Comparison of ENCODE assay signal across 1 cellular context in the genomic region with DNA sequence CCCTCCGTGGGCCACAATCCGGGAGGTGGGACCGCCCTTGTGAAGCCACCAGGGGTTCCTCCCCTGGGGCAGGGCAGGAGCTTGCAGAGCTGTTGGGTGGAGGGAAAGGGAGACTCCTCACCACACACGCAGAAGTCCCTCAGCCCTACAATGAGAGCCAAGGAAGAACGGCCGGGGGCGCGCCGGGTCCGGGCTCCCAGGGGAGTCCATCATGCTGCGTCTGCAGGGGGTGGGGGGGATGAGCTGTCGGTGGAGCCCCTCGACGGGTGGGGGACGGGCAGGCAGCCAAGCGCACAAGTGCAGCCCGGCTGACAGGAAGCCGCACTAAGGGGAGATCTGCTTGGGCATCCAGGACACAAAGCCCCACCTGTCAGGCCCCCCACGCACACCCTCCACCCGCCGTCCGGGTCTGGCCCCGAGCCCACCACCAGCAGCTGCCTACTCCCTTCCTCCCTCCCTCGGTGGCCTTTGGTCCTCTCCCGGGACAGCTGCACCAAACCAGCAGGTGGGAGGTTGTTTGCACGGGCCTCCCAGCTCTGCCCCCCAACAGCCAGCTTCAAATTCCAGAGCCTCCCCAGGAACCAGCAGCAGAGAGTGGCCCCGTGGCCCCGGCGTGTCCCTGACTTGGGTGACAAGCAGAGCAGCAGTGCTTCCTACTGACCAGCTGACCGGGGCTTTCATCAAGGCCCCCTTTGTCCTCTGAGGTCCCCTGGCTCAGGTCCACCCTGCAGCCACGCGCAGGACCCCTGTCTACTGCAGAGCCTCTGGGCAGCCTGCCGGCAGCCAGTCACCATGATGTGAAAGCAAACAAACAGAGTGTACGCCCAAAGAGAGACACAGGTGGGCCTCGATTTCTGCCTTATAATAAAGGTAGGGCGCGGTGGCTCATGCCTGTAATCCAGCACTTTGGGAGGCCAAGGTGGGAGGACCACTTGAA.
A peak's percentile ranks its signal among the peaks of the same experiment; 100 is the strongest.
TF ChIP-seq lines count a peak whose summit lies in the region.

No MANE protein-coding gene starts in this region.

TF ChIP-seq in HepG2, 621 proteins besides CTCF, POLR2A, EP300 and RAD21 (continued from another document and continues in another):
- TF ChIP-seq, protein P1, sequence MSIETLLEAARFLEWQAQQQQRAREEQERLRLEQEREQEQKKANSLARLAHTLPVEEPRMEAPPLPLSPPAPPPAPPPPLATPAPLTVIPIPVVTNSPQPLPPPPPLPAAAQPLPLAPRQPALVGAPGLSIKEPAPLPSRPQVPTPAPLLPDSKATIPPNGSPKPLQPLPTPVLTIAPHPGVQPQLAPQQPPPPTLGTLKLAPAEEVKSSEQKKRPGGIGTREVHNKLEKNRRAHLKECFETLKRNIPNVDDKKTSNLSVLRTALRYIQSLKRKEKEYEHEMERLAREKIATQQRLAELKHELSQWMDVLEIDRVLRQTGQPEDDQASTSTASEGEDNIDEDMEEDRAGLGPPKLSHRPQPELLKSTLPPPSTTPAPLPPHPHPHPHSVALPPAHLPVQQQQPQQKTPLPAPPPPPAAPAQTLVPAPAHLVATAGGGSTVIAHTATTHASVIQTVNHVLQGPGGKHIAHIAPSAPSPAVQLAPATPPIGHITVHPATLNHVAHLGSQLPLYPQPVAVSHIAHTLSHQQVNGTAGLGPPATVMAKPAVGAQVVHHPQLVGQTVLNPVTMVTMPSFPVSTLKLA (IDR thresholded peaks at IDR 0.05) = 0 out of 2 replicates have a peak, but pooled peaks have one; percentile 3
- TF ChIP-seq ZNF180 (CRISPR knock-in tag; IDR thresholded peaks at IDR 0.05; ENCODE audit: borderline replicate concordance, low read depth) = 0 out of 2 replicates have a peak, but pooled peaks have one; percentile 26
- TF ChIP-seq TARDBP (CRISPR knock-in tag; IDR thresholded peaks at IDR 0.05) = peak; percentile 61; the same call in 1 of the 2 replicates
- peak; percentile 43; the same call in 1 of the 2 replicates for TF ChIP-seq THAP7 (CRISPR knock-in tag; IDR thresholded peaks at IDR 0.05)
- TF ChIP-seq, protein P2, sequence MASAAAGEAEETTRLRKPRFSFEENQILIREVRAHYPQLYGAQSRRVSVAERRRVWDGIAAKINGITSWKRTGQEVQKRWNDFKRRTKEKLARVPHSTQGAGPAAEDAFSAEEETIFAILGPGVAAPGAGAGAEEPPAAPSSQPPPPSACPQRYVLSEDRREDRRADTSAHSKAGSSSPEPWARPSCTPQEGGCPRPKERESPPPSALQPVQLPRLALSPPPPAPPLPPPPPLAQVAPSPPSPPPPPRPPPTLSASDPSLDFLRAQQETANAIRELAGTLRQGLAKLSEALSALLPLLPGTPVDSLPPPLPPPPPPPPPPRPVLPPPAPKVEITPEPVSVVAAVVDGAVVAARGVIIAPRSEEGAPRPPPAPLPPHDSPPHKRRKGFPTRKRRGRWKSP (CRISPR knock-in tag; IDR thresholded peaks at IDR 0.05) = no peak
- TF ChIP-seq ZNF891 (CRISPR knock-in tag; IDR thresholded peaks at IDR 0.05) = no peak
- TF ChIP-seq IKZF1 (IDR thresholded peaks at IDR 0.05) = no peak
- no peak for TF ChIP-seq ZNF713 (CRISPR knock-in tag; IDR thresholded peaks at IDR 0.05)
- 0 out of 2 replicates have a peak, but pooled peaks have one; percentile 24 for TF ChIP-seq CEBPG (CRISPR knock-in tag; IDR thresholded peaks at IDR 0.05)
- peak; percentile 39; the same call in 1 of the 2 replicates for TF ChIP-seq ZNF143 (CRISPR knock-in tag; IDR thresholded peaks at IDR 0.05)
- TF ChIP-seq, protein P3, sequence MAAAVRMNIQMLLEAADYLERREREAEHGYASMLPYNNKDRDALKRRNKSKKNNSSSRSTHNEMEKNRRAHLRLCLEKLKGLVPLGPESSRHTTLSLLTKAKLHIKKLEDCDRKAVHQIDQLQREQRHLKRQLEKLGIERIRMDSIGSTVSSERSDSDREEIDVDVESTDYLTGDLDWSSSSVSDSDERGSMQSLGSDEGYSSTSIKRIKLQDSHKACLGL (CRISPR knock-in tag; IDR thresholded peaks at IDR 0.05) = peak; percentile 82
- TF ChIP-seq, protein P4, sequence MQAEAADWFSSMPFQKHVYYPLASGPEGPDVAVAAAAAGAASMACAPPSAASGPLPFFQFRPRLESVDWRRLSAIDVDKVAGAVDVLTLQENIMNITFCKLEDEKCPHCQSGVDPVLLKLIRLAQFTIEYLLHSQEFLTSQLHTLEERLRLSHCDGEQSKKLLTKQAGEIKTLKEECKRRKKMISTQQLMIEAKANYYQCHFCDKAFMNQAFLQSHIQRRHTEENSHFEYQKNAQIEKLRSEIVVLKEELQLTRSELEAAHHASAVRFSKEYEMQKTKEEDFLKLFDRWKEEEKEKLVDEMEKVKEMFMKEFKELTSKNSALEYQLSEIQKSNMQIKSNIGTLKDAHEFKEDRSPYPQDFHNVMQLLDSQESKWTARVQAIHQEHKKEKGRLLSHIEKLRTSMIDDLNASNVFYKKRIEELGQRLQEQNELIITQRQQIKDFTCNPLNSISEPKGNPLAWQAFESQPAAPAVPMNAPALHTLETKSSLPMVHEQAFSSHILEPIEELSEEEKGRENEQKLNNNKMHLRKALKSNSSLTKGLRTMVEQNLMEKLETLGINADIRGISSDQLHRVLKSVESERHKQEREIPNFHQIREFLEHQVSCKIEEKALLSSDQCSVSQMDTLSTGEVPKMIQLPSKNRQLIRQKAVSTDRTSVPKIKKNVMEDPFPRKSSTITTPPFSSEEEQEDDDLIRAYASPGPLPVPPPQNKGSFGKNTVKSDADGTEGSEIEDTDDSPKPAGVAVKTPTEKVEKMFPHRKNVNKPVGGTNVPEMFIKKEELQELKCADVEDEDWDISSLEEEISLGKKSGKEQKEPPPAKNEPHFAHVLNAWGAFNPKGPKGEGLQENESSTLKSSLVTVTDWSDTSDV (CRISPR knock-in tag; IDR thresholded peaks at IDR 0.05) = no peak
- TF ChIP-seq, protein P5, sequence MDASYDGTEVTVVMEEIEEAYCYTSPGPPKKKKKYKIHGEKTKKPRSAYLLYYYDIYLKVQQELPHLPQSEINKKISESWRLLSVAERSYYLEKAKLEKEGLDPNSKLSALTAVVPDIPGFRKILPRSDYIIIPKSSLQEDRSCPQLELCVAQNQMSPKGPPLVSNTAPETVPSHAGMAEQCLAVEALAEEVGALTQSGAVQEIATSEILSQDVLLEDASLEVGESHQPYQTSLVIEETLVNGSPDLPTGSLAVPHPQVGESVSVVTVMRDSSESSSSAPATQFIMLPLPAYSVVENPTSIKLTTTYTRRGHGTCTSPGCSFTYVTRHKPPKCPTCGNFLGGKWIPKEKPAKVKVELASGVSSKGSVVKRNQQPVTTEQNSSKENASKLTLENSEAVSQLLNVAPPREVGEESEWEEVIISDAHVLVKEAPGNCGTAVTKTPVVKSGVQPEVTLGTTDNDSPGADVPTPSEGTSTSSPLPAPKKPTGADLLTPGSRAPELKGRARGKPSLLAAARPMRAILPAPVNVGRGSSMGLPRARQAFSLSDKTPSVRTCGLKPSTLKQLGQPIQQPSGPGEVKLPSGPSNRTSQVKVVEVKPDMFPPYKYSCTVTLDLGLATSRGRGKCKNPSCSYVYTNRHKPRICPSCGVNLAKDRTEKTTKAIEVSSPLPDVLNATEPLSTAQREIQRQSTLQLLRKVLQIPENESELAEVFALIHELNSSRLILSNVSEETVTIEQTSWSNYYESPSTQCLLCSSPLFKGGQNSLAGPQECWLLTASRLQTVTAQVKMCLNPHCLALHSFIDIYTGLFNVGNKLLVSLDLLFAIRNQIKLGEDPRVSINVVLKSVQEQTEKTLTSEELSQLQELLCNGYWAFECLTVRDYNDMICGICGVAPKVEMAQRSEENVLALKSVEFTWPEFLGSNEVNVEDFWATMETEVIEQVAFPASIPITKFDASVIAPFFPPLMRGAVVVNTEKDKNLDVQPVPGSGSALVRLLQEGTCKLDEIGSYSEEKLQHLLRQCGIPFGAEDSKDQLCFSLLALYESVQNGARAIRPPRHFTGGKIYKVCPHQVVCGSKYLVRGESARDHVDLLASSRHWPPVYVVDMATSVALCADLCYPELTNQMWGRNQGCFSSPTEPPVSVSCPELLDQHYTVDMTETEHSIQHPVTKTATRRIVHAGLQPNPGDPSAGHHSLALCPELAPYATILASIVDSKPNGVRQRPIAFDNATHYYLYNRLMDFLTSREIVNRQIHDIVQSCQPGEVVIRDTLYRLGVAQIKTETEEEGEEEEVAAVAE (CRISPR knock-in tag; IDR thresholded peaks at IDR 0.05; ENCODE audit: borderline replicate concordance) = 0 out of 2 replicates have a peak, but pooled peaks have one; percentile 38
- TF ChIP-seq, protein P6, sequence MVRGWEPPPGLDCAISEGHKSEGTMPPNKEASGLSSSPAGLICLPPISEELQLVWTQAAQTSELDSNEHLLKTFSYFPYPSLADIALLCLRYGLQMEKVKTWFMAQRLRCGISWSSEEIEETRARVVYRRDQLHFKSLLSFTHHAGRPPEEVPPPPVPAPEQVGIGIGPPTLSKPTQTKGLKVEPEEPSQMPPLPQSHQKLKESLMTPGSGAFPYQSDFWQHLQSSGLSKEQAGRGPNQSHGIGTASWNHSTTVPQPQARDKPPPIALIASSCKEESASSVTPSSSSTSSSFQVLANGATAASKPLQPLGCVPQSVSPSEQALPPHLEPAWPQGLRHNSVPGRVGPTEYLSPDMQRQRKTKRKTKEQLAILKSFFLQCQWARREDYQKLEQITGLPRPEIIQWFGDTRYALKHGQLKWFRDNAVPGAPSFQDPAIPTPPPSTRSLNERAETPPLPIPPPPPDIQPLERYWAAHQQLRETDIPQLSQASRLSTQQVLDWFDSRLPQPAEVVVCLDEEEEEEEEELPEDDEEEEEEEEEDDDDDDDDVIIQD (CRISPR knock-in tag; IDR thresholded peaks at IDR 0.05; ENCODE audit: low read depth) = peak; percentile 62; the same call in 1 of the 2 replicates
- no peak for TF ChIP-seq NFATC3 (CRISPR knock-in tag; IDR thresholded peaks at IDR 0.05)
- TF ChIP-seq MYC (CRISPR knock-in tag; IDR thresholded peaks at IDR 0.05; ENCODE audit: borderline replicate concordance) = peak; percentile 77
- peak; percentile 77; the same call in 1 of the 2 replicates for TF ChIP-seq ZNF792 (CRISPR knock-in tag; IDR thresholded peaks at IDR 0.05)
- TF ChIP-seq PCBP2 (optimal IDR thresholded peaks at IDR 0.05; ENCODE audit: low read depth, low read length, poor library complexity, severe bottlenecking) = no peak
- no peak for TF ChIP-seq RARG (CRISPR knock-in tag; IDR thresholded peaks at IDR 0.05; ENCODE audit: low read depth)
- TF ChIP-seq AHR (CRISPR knock-in tag; IDR thresholded peaks at IDR 0.05) = peak; percentile 55; the same call in 1 of the 2 replicates
- no peak for TF ChIP-seq ZNF101 (CRISPR knock-in tag; IDR thresholded peaks at IDR 0.05; ENCODE audit: borderline replicate concordance, low read depth)
- peak; percentile 86 for TF ChIP-seq ARNTL (CRISPR knock-in tag; IDR thresholded peaks at IDR 0.05)
- TF ChIP-seq HOXD1 (CRISPR knock-in tag; IDR thresholded peaks at IDR 0.05) = peak; percentile 64; the same call in 1 of the 2 replicates
- TF ChIP-seq TAF15 (IDR thresholded peaks at IDR 0.05; ENCODE audit: low read depth, low read length, poor library complexity, severe bottlenecking) = no peak
- no peak for TF ChIP-seq CHD4 (IDR thresholded peaks at IDR 0.05; ENCODE audit: borderline replicate concordance, low read length)
- no peak for TF ChIP-seq ZNF256 (CRISPR knock-in tag; conservative IDR thresholded peaks at IDR 0.05)
- TF ChIP-seq CREB3 (CRISPR knock-in tag; IDR thresholded peaks at IDR 0.05) = peak; percentile 84
- TF ChIP-seq RBFOX2 (IDR thresholded peaks at IDR 0.05; ENCODE audit: low read depth, low read length) = peak; percentile 41; the same call in 1 of the 2 replicates
- TF ChIP-seq ZNF335 (CRISPR knock-in tag; IDR thresholded peaks at IDR 0.05) = peak; percentile 91
- TF ChIP-seq MYNN (CRISPR knock-in tag; IDR thresholded peaks at IDR 0.05; ENCODE audit: low read depth) = no peak
- TF ChIP-seq, protein P7, sequence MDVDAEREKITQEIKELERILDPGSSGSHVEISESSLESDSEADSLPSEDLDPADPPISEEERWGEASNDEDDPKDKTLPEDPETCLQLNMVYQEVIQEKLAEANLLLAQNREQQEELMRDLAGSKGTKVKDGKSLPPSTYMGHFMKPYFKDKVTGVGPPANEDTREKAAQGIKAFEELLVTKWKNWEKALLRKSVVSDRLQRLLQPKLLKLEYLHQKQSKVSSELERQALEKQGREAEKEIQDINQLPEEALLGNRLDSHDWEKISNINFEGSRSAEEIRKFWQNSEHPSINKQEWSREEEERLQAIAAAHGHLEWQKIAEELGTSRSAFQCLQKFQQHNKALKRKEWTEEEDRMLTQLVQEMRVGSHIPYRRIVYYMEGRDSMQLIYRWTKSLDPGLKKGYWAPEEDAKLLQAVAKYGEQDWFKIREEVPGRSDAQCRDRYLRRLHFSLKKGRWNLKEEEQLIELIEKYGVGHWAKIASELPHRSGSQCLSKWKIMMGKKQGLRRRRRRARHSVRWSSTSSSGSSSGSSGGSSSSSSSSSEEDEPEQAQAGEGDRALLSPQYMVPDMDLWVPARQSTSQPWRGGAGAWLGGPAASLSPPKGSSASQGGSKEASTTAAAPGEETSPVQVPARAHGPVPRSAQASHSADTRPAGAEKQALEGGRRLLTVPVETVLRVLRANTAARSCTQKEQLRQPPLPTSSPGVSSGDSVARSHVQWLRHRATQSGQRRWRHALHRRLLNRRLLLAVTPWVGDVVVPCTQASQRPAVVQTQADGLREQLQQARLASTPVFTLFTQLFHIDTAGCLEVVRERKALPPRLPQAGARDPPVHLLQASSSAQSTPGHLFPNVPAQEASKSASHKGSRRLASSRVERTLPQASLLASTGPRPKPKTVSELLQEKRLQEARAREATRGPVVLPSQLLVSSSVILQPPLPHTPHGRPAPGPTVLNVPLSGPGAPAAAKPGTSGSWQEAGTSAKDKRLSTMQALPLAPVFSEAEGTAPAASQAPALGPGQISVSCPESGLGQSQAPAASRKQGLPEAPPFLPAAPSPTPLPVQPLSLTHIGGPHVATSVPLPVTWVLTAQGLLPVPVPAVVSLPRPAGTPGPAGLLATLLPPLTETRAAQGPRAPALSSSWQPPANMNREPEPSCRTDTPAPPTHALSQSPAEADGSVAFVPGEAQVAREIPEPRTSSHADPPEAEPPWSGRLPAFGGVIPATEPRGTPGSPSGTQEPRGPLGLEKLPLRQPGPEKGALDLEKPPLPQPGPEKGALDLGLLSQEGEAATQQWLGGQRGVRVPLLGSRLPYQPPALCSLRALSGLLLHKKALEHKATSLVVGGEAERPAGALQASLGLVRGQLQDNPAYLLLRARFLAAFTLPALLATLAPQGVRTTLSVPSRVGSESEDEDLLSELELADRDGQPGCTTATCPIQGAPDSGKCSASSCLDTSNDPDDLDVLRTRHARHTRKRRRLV (CRISPR knock-in tag; IDR thresholded peaks at IDR 0.05) = peak; percentile 91; the same call in 1 of the 2 replicates
- TF ChIP-seq KLF16 (CRISPR knock-in tag; IDR thresholded peaks at IDR 0.05) = peak in 1 of 2 experiments; percentile 83; a peak in 2 of 4 replicates
- TF ChIP-seq DMAP1 (CRISPR knock-in tag; IDR thresholded peaks at IDR 0.05) = peak; percentile 82; the same call in 1 of the 2 replicates
- 0 out of 2 replicates have a peak, but pooled peaks have one; percentile 53 for TF ChIP-seq TBX3 (IDR thresholded peaks at IDR 0.05; ENCODE audit: borderline replicate concordance)
- no peak for TF ChIP-seq ZNF780A (CRISPR knock-in tag; IDR thresholded peaks at IDR 0.05)
